Comparison of ENCODE assay signal across 8 cellular contexts in genomic region chr5:82356808-82357671, GRCh38.
DNase-seq lines count a peak whose midpoint lies in the region; ATAC-seq and TF ChIP-seq lines count a peak whose summit lies in the region.

No MANE protein-coding gene starts in this region.

- H3K4me3 Mint-ChIP-seq in central memory CD8-positive, alpha-beta T cell: peak overlapping the region; percentile 43

- no peaks in the 10 kb centered on the region for H3K36me3 ChIP-seq in mucosa of descending colon (ENCODE audit: low read depth)

- H3K4me1 ChIP-seq in mucosa of descending colon (ENCODE audit: low read depth): no peaks in the 10 kb centered on the region

- H3K27me3 Mint-ChIP-seq in central memory CD8-positive, alpha-beta T cell: no peaks in the 10 kb centered on the region

- intact Hi-C loops in mucosa of descending colon (cut with DNase I, micrococcal nuclease): loop anchor here in 1 of 2 donors (10.0 kb wide), 1 partner anchor 1208 kb away; no protein-coding TSS in a partner anchor

- ATAC-seq in GM18498 (IDR thresholded peaks at IDR 0.05; ENCODE audit: unreplicated experiment) (peak; percentile 56), HG03521 (IDR thresholded peaks at IDR 0.05; ENCODE audit: unreplicated experiment) (peak; percentile 39), mucosa of descending colon (peak; percentile 94), GM18519 (IDR thresholded peaks at IDR 0.05; ENCODE audit: low FRiP score, unreplicated experiment) (no peak)
- ATAC-seq in activated CD4-positive, CD25-positive, alpha-beta regulatory T cell treated with anti-CD3 and anti-CD28 coated beads, Interleukin-2, amount 50 U/mL, for 24 hours: peak; percentile 71 to 75
- ATAC-seq in central memory CD8-positive, alpha-beta T cell (replicated peaks; ENCODE audit: extremely low read depth, poor library complexity, severe bottlenecking): peak; percentile 81

- H3K9me3 ChIP-seq in mucosa of descending colon: no peaks in the 10 kb centered on the region

- H3K4me1 Mint-ChIP-seq in central memory CD8-positive, alpha-beta T cell: peaks cover 14% of the 10 kb centered on the region

- peaks cover 3% of the 10 kb centered on the region for H3K36me3 Mint-ChIP-seq in central memory CD8-positive, alpha-beta T cell (ENCODE audit: insufficient read depth)

- peak overlapping the region; percentile 93 for H3K27ac Mint-ChIP-seq in central memory CD8-positive, alpha-beta T cell (ENCODE audit: low read depth)

- TF ChIP-seq CTCF in mucosa of descending colon (IDR thresholded peaks at IDR 0.05): no peak

- peak; percentile 28 to 66 for DNase-seq in central memory CD8-positive, alpha-beta T cell (ENCODE audit: low spot score in 2 of 2)
- DNase-seq in mucosa of descending colon (peak; percentile 58 to 69 (median 67)), hippocampal formation (lab: John Stamatoyannopoulos, UW) (no peak)
- peak; percentile 67 for DNase-seq in stimulated activated naive CD4-positive, alpha-beta T cell treated with Interleukin-2 at 50 U/mL for 16 hours (lab: John Stamatoyannopoulos, UW)

- H3K9me3 Mint-ChIP-seq in central memory CD8-positive, alpha-beta T cell: no peaks in the 10 kb centered on the region

- no peak overlapping the region for H3K4me3 ChIP-seq in mucosa of descending colon

Comparison
In these comparisons a context has a peak if more than half of its experiments do, and no peak if none do; other contexts are left out.
1. DNase-seq: peak in central memory CD8-positive, alpha-beta T cell (2 of 2), mucosa of descending colon (3 of 3) and stimulated activated naive CD4-positive, alpha-beta T cell treated with Interleukin-2 at 50 U/mL for 16 hours (single experiment); none in hippocampal formation (0 of 2).